Comparison of ENCODE assay signal across 10 cellular contexts in the genomic region with DNA sequence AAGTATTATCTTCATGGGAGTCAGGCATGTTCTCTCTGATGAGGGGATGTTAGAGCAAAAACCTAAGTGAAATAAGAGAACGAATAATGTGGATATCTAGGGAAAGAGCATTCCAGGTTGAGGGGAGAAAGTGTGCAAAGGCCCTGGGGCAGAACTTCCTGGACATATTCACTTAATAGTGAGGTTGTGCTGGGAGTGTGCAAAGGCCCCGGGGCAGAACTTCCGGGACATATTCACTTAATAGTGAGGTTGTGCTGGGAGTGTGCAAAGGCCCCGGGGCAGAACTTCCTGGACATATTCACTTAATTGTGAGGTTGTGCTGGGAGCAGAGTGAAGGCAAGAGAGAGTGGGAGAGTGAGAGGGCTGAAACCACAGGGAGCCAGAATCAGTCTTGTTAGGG. TPM values are rescaled to one million over a fixed set of nuclear protein-coding genes. Genes with fewer than 3 reads are reported as not detected.
"Had no signal": no experiment of that assay in that cellular context is flagged by ENCODE, and none has a peak within 500 bp of the region (broad histone marks: within the 10 kb centered on the region; RNA-seq: fewer than 3 reads in every experiment).

No MANE protein-coding gene starts in this region.

- H3K4me3 Mint-ChIP-seq: H9, HFFc6, IgD-negative memory B cell had no signal

- H3K27ac Mint-ChIP-seq: H9, HFFc6, IgD-negative memory B cell had no signal

- H3K9ac ChIP-seq: GM23248 had no signal

- H3K27ac ChIP-seq: GM23248 had no signal

- H2AFZ ChIP-seq: GM23248 had no signal

- H3K4me3 ChIP-seq: GM23248 had no signal

- FAIRE-seq: H54, HepG2 had no signal

- H3K9me3 Mint-ChIP-seq: H9, HFFc6 had no signal

- DNase-seq: GM23248, GOT3, H9, HCEC 1CT, HFFc6, KG1 had no signal

- H3K27me3 Mint-ChIP-seq: IgD-negative memory B cell had no signal

RNA-seq across cellular contexts. Expression of a gene that starts 11.8 kb away (rescaled TPM):
- total RNA-seq: GM23248, HFFc6, HT1080 had no signal
- polyA plus RNA-seq: GM23248, IgD-negative memory B cell had no signal
